In the genomic region with DNA sequence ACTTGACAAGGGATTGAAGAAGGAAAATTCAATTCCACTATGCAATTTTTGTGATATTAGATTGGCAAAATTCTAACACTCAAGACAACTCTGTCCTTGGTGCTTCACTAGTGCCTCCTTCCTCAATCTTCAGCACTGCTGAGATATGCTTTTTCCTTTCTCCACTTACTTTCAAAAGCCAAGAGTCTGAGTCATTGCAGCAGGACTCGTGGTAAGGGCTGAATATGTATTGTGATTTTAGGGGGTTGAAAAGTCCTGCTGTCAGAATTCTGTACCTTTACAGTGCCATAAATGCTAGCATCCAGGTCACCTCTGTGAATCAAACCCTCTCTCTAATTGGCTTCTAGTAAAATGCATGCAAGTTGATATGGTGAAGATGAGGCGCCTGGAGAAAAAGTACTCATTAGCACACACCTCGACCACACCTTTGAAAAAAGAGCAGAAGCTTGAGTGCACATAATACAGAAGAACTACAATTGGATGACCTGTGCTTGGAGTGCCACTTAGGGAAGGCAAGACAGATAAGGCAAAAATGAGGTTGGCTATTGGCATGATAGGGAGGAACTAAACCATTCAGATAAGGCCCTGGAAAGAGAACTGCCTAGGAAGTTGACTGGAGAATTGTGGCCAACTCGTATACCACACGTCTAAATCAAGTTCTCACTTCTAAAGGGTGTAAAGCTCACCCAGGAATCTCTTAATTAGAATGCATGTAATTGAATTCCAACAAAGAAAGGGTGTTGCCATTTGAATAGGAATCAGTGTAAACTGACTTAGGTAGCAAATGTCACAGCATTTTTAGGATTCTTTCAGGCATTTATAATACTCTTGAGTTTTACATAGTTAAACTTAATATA, we compare ENCODE assay signal across 13 cellular contexts. TPM values are rescaled to one million over a fixed set of nuclear protein-coding genes. Genes with fewer than 3 reads are reported as not detected.
A peak's percentile ranks its signal among the peaks of the same experiment; 100 is the strongest.
DNase-seq lines count a peak whose midpoint lies in the region; ATAC-seq and TF ChIP-seq lines count a peak whose summit lies in the region.
"Had no signal": no experiment of that assay in that cellular context is flagged by ENCODE, and none has a peak within 500 bp of the region (broad histone marks: within the 10 kb centered on the region; RNA-seq: fewer than 3 reads in every experiment).

No MANE protein-coding gene starts in this region.

- H2BK15ac ChIP-seq in mesenchymal stem cell (ENCODE audit: low read depth, poor library complexity, severe bottlenecking) = no peak overlapping the region

- TF ChIP-seq CTCF in Calu3 (IDR thresholded peaks at IDR 0.05; ENCODE audit: unreplicated experiment) = no peak
- TF ChIP-seq CTCF in brain microvascular endothelial cell (IDR thresholded peaks at IDR 0.05; ENCODE audit: low read depth, low read length, missing control alignments) = no peak

- no peaks in the 10 kb centered on the region for H3K4me1 ChIP-seq in mesenchymal stem cell (ENCODE audit: control insufficient read depth, insufficient read depth, low read depth, low read length)
- H3K4me1 ChIP-seq in aorta (ENCODE audit: control insufficient read depth in 1 of 2, insufficient read depth in 2 of 2, low read length in 2 of 2) = no peaks in the 10 kb centered on the region

- H3K4me3 ChIP-seq in brain microvascular endothelial cell (ENCODE audit: low read depth, low read length) (no peak overlapping the region), mesenchymal stem cell (ENCODE audit: insufficient read depth in 1 of 2, low read depth in 1 of 2, low read length in 2 of 2) (no peak overlapping the region), aorta (ENCODE audit: low read length in 2 of 2) (no peak overlapping the region)

- H3K18ac ChIP-seq in mesenchymal stem cell (ENCODE audit: low read depth in 1 of 2, low read length in 2 of 2) = no peak overlapping the region

- no peak overlapping the region for H4K91ac ChIP-seq in mesenchymal stem cell (ENCODE audit: low read length)

- 100% methylated on average over 1 of the region's 5 CpGs for WGBS in mesenchymal stem cell
- 53 to 63% methylated on average over 5 of the region's 5 CpGs for WGBS in aorta, 2 donors

- H2BK120ac ChIP-seq in mesenchymal stem cell (ENCODE audit: low read depth, low read length) = no peak overlapping the region

- H3K36me3 Mint-ChIP-seq in Calu3 (ENCODE audit: insufficient read depth, unreplicated experiment) = peaks cover 8% of the 10 kb centered on the region

- H3K9me3 ChIP-seq in mesenchymal stem cell (ENCODE audit: control insufficient read depth, low read length) = no peaks in the 10 kb centered on the region
- no peaks in the 10 kb centered on the region for H3K9me3 ChIP-seq in aorta (ENCODE audit: control insufficient read depth, low read length)

- intact Hi-C loops in Calu3 (cut with micrococcal nuclease; ENCODE audit: unreplicated experiment) = loop anchor here (2.0 to 5.0 kb wide), 2 partner anchors 44 to 84 kb away; partner anchors contain the start of gene FAM83B
- intact Hi-C loops in aorta (cut with DNase I) = no loop called here

- no peak overlapping the region for H4K8ac ChIP-seq in mesenchymal stem cell (ENCODE audit: low read length)

- CTCF ChIA-PET in Calu3 (lab: Charles Lee) = interaction anchor here (1.7 kb wide), 1 partner anchor 85 kb away, joined by 13 read pairs; no protein-coding TSS in a partner anchor

- H3K27ac ChIP-seq in brain microvascular endothelial cell (no peak overlapping the region), mesenchymal stem cell (ENCODE audit: low read length, poor library complexity, severe bottlenecking) (no peak overlapping the region), aorta (ENCODE audit: low read depth in 1 of 2, low read length in 2 of 2) (no peak overlapping the region)

- H3K36me3 ChIP-seq in brain microvascular endothelial cell (replicated peaks) (no peaks in the 10 kb centered on the region), mesenchymal stem cell (ENCODE audit: control insufficient read depth in 1 of 2, insufficient read depth in 2 of 2, low read depth in 1 of 2, low read length in 2 of 2) (no peaks in the 10 kb centered on the region), aorta (ENCODE audit: control insufficient read depth in 1 of 2, insufficient read depth in 2 of 2, low read length in 1 of 2) (no peaks in the 10 kb centered on the region)

- H3K23ac ChIP-seq in mesenchymal stem cell (ENCODE audit: low read length in 2 of 2) = no peak overlapping the region

- peak; percentile 25 for DNase-seq in Calu3
- peak; percentile 56 for DNase-seq in LHCN-M2 (ENCODE audit: low read depth)
- DNase-seq in brain microvascular endothelial cell = peak; percentile 1
- DNase-seq in mesenchymal stem cell = peak; percentile 78
- no peak for DNase-seq in aorta
- DNase-seq in SIG-M5 treated with dmso at 0.1 percent for 504 hours (lab: John Stamatoyannopoulos, UW; ENCODE audit: unreplicated experiment) = no peak
- DNase-seq in stimulated activated CD4-positive, alpha-beta T cell treated with anti-CD3 and anti-CD28 coated beads, Interleukin-4, amount 100 ng/mL, for 1 hour = no peak
- DNase-seq in NCI-H1105 (lab: John Stamatoyannopoulos, UW) = no peak
- DNase-seq: COR-L47; stimulated activated CD4-positive, alpha-beta T cell treated with anti-CD3 and anti-CD28 coated beads, Interleukin-4, amount 100 ng/mL, for 24 hours had no signal

- peak overlapping the region; percentile 17 for H3K4me3 Mint-ChIP-seq in Calu3 (ENCODE audit: low read depth, unreplicated experiment)
- H3K4me3 Mint-ChIP-seq: neural crest cell; T-helper 2 cell treated with Interferon-gamma antibody and Interleukin-4, amounts not matched to agents 5 μg/mL and 100 μg/mL, for 36 hours had no signal

- H3K4me1 Mint-ChIP-seq in Calu3 (ENCODE audit: low read depth, unreplicated experiment) = peaks cover 28% of the 10 kb centered on the region

- peak overlapping the region; percentile 85 for H3K27ac Mint-ChIP-seq in Calu3 (ENCODE audit: unreplicated experiment)
- H3K27ac Mint-ChIP-seq: T-helper 2 cell treated with Interferon-gamma antibody and Interleukin-4, amounts not matched to agents 5 μg/mL and 100 μg/mL, for 36 hours had no signal

- no peak overlapping the region for H3K4ac ChIP-seq in mesenchymal stem cell (ENCODE audit: low read depth in 1 of 2, low read length in 2 of 2)

- H3K9me3 Mint-ChIP-seq in Calu3 (ENCODE audit: low read depth, unreplicated experiment) = no peaks in the 10 kb centered on the region

- H2BK5ac ChIP-seq in mesenchymal stem cell (ENCODE audit: low read depth, low read length, poor library complexity, severe bottlenecking) = no peak overlapping the region

- H2BK12ac ChIP-seq in mesenchymal stem cell (ENCODE audit: low read length in 2 of 2) = peak overlapping the region in 1 of 2 experiments; percentile 6

- H3K79me1 ChIP-seq in mesenchymal stem cell (replicated peaks; ENCODE audit: low read length, poor library complexity, severe bottlenecking) = no peaks in the 10 kb centered on the region

- no peak overlapping the region for H3K14ac ChIP-seq in mesenchymal stem cell (ENCODE audit: low read length in 2 of 2)

- in situ Hi-C loops in brain microvascular endothelial cell (cut with HindIII; ENCODE audit: low pct_ligation_motif_present, low sequenced_read_pairs) = no loop called here

- no TSS peak for BruUV-seq in Calu3 (replicated peaks; lab: Mats Ljungman, UMichigan)

- no peak overlapping the region for H2AK5ac ChIP-seq in mesenchymal stem cell (ENCODE audit: low read length, severe bottlenecking)

- H3K4me2 ChIP-seq in mesenchymal stem cell (ENCODE audit: low read length, poor library complexity, severe bottlenecking) = no peak overlapping the region

- no peaks in the 10 kb centered on the region for H3K27me3 ChIP-seq in brain microvascular endothelial cell (replicated peaks)
- no peaks in the 10 kb centered on the region for H3K27me3 ChIP-seq in mesenchymal stem cell (ENCODE audit: control insufficient read depth in 1 of 2, insufficient read depth in 1 of 2, low read length in 2 of 2)
- H3K27me3 ChIP-seq in aorta (ENCODE audit: control insufficient read depth in 1 of 2, insufficient read depth in 2 of 2, low read length in 1 of 2) = no peaks in the 10 kb centered on the region

- no peaks in the 10 kb centered on the region for H3K27me3 Mint-ChIP-seq in Calu3 (ENCODE audit: unreplicated experiment)

- H3K9ac ChIP-seq in mesenchymal stem cell (ENCODE audit: low read length) = no peak overlapping the region

- no peak for ATAC-seq in aorta (ENCODE audit: low FRiP score)

- no peak overlapping the region for H2AFZ ChIP-seq in mesenchymal stem cell (ENCODE audit: low read depth, low read length)

RNA-seq across cellular contexts. Expression of gene FAM83B, which starts 43.6 kb away (rescaled TPM):
- total RNA-seq in Calu3 (2022) (22.2 and 24.2 TPM in 2 replicates), LHCN-M2 (2014; rRNA removed) (not detected in 2 replicates), aorta (not detected)
- polyA plus RNA-seq in LHCN-M2 (2012) = not detected
- polyA plus RNA-seq in mesenchymal stem cell (2013, experiment 1 of 2) = 0.04 TPM
- 0.04 TPM for polyA plus RNA-seq in mesenchymal stem cell (2013, experiment 2 of 2)
- under 1 TPM in 1 of 2 donors, not detected in 1; 0.63 TPM for polyA plus RNA-seq in aorta
- total RNA-seq: neural crest cell, subcutaneous adipose tissue had no signal

Comparison
In these comparisons a context has a peak if more than half of its experiments do, and no peak if none do; other contexts are left out.
1. DNase-seq: peak in Calu3 (single experiment), LHCN-M2 (single experiment), brain microvascular endothelial cell (single experiment) and mesenchymal stem cell (single experiment); none in aorta (0 of 2), SIG-M5 treated with dmso at 0.1 percent for 504 hours (single experiment), stimulated activated CD4-positive, alpha-beta T cell treated with anti-CD3 and anti-CD28 coated beads, Interleukin-4, amount 100 ng/mL, for 1 hour (single experiment) and NCI-H1105 (single experiment).
2. RNA of gene FAM83B, which starts 43.6 kb away (total RNA-seq): 22.2 to 24.2 TPM in Calu3; not detected in aorta and not detected in LHCN-M2; every median in the first group is over 10 times any median in the second.